In the genomic region with DNA sequence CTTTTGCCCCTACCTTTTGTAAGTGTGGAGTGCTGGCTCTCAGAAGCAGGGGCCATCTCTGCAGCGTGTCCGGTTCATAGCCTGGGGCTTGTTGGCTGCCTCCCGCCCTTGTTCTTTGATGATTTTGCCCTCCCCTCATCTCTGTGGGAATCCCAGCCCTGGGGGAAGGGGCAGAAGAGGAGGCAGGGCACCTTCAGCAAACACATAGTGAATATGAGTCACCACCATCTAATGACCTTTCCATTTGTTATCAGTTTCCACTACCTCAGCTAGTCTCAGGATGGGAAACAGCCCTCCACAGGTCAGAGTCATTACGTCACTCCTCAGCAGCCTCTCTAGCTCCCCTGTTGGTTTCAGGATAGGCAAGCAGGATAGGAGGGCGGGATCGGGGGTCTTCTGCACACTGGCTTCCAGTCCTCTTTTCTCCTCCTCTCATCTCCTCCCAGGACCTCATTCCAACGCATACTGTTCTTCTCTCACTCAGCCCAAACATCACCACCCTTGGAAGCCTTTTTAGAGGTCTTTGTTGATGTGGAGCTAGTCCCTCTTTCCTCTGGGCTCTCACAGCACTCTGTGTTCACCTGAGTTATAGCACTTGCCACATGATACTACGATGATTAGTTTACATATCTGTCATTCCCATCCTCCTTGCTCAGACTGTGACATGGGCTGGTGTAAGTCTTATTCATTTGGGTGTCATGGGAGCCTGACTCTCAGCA, we compare ENCODE assay signal across 8 cellular contexts. TPM values are rescaled to one million over a fixed set of nuclear protein-coding genes. Genes with fewer than 3 reads are reported as not detected.
DNase-seq lines count a peak whose midpoint lies in the region; ATAC-seq and TF ChIP-seq lines count a peak whose summit lies in the region.

No MANE protein-coding gene starts in this region.

- H3K9me3 ChIP-seq in trophoblast cell (ENCODE audit: insufficient read depth, low read depth, low read length) = no peaks in the 10 kb centered on the region
- no peaks in the 10 kb centered on the region for H3K9me3 ChIP-seq in CD4-positive, alpha-beta T cell (ENCODE audit: control insufficient read depth, low read length)

- no peak overlapping the region for H4K12ac ChIP-seq in trophoblast cell (ENCODE audit: low read depth, low read length)

- POLR2A ChIA-PET in CD4-positive, alpha-beta T cell (lab: Charles Lee) = no interaction called here

- H3K79me2 ChIP-seq in trophoblast cell (ENCODE audit: control insufficient read depth, insufficient read depth, low read length, poor library complexity) = no peaks in the 10 kb centered on the region

- no peak overlapping the region for H3K14ac ChIP-seq in trophoblast cell (ENCODE audit: low read length)

- no peak overlapping the region for H2AFZ ChIP-seq in trophoblast cell (ENCODE audit: insufficient read depth, low read length, poor library complexity)

- WGBS in trophoblast cell (ENCODE audit: extremely low coverage, insufficient coverage, insufficient read length) = no CpG with 5 or more reads among the region's 8 CpGs

- peak; percentile 11 for DNase-seq in activated T-cell treated with anti-CD3 and anti-CD28 coated beads for 24 hours (ENCODE audit: low read depth)
- DNase-seq in activated T-cell treated with anti-CD3 and anti-CD28 coated beads for 4 hours = no peak
- DNase-seq in NCI-H2196 treated with DMSO at 0.1 percent for 48 hours (lab: John Stamatoyannopoulos, UW; ENCODE audit: unreplicated experiment) = peak; percentile 61
- DNase-seq in chondrocyte (ENCODE audit: low spot score) = no peak
- DNase-seq in trophoblast cell = peak; percentile 54 to 62
- DNase-seq in CD4-positive, alpha-beta T cell = no peak
- no peak for DNase-seq in hepatic stellate cell (ENCODE audit: low spot score)

- no peaks in the 10 kb centered on the region for H3K27me3 Mint-ChIP-seq in chondrocyte (ENCODE audit: low read depth)
- H3K27me3 Mint-ChIP-seq in CD4-positive, alpha-beta T cell = no peaks in the 10 kb centered on the region

- peaks cover 10% of the 10 kb centered on the region for H3K79me1 ChIP-seq in trophoblast cell (ENCODE audit: low read length)

- H3K4me1 Mint-ChIP-seq in chondrocyte (ENCODE audit: low read depth) = peaks cover 15% of the 10 kb centered on the region
- H3K4me1 Mint-ChIP-seq in CD4-positive, alpha-beta T cell (ENCODE audit: low read depth) = no peaks in the 10 kb centered on the region

- peak overlapping the region; percentile 39 for H3K27ac Mint-ChIP-seq in chondrocyte (ENCODE audit: unreplicated experiment)
- no peak overlapping the region for H3K27ac Mint-ChIP-seq in CD4-positive, alpha-beta T cell

- H3K9ac ChIP-seq in trophoblast cell (ENCODE audit: low read length) = peak overlapping the region; percentile 32

- intact Hi-C loops in CD4-positive, alpha-beta T cell (cut with DNase I, micrococcal nuclease) = no loop called here

- H3K4me3 Mint-ChIP-seq in chondrocyte (ENCODE audit: unreplicated experiment) = no peak overlapping the region
- no peak overlapping the region for H3K4me3 Mint-ChIP-seq in CD4-positive, alpha-beta T cell

- peaks cover 0 to 2% of the 10 kb centered on the region in 2 experiments for H3K36me3 ChIP-seq in trophoblast cell (ENCODE audit: control insufficient read depth in 1 of 2, insufficient read depth in 2 of 2, low read length in 2 of 2)

- no peak overlapping the region for H3K4ac ChIP-seq in trophoblast cell (ENCODE audit: low read depth, low read length)

- CTCF ChIA-PET in CD4-positive, alpha-beta T cell (lab: Charles Lee) = interaction anchor here (0.6 to 1.0 kb wide), 2 partner anchors 33 to 127 kb away, joined by 3 read pairs; no protein-coding TSS in a partner anchor

- H2BK12ac ChIP-seq in trophoblast cell (ENCODE audit: low read length) = peak overlapping the region; percentile 20

- peak; percentile 40 for TF ChIP-seq CTCF in chondrocyte (IDR thresholded peaks at IDR 0.05)
- TF ChIP-seq CTCF in CD4-positive, alpha-beta T cell (IDR thresholded peaks at IDR 0.05) = no peak

- no peak overlapping the region for H3K4me3 ChIP-seq in trophoblast cell (ENCODE audit: low read depth, low read length)

- peaks cover 7 to 11% of the 10 kb centered on the region in 2 experiments for H3K4me1 ChIP-seq in trophoblast cell (ENCODE audit: control insufficient read depth in 1 of 2, insufficient read depth in 2 of 2, low read length in 2 of 2)

- peak overlapping the region; percentile 84 for H3K27ac ChIP-seq in trophoblast cell (ENCODE audit: low read depth, low read length)
- no peak overlapping the region for H3K27ac ChIP-seq in CD4-positive, alpha-beta T cell (ENCODE audit: low read depth, low read length)

- no peak for ATAC-seq in CD4-positive, alpha-beta T cell (ENCODE audit: poor library complexity)
- ATAC-seq in HG03521 (IDR thresholded peaks at IDR 0.05; ENCODE audit: unreplicated experiment) = no peak

- no peak overlapping the region for H2BK120ac ChIP-seq in trophoblast cell (ENCODE audit: insufficient read depth, low read length, poor library complexity)

- H3K9me3 Mint-ChIP-seq in chondrocyte (ENCODE audit: low read depth) = no peaks in the 10 kb centered on the region
- H3K9me3 Mint-ChIP-seq in CD4-positive, alpha-beta T cell = no peaks in the 10 kb centered on the region

- no peak overlapping the region for H3K18ac ChIP-seq in trophoblast cell (ENCODE audit: low read length)

- peaks cover 17% of the 10 kb centered on the region for H3K36me3 Mint-ChIP-seq in chondrocyte (ENCODE audit: low read depth)
- H3K36me3 Mint-ChIP-seq in CD4-positive, alpha-beta T cell (ENCODE audit: low read depth) = no peaks in the 10 kb centered on the region

- peak overlapping the region; percentile 18 for H2BK5ac ChIP-seq in trophoblast cell (ENCODE audit: low read depth, low read length, poor library complexity)

- H4K8ac ChIP-seq in trophoblast cell (ENCODE audit: low read depth, low read length) = no peak overlapping the region

- H3K27me3 ChIP-seq in trophoblast cell (ENCODE audit: insufficient read depth, low read length) = no peaks in the 10 kb centered on the region
- no peaks in the 10 kb centered on the region for H3K27me3 ChIP-seq in CD4-positive, alpha-beta T cell (ENCODE audit: control insufficient read depth, insufficient read depth, low read length)

- H3K23ac ChIP-seq in trophoblast cell (ENCODE audit: low read length) = no peak overlapping the region

- peak overlapping the region; percentile 13 for H2AK5ac ChIP-seq in trophoblast cell (ENCODE audit: low read length)

- H3K4me2 ChIP-seq in trophoblast cell (ENCODE audit: low read length) = peak overlapping the region; percentile 38

- peak overlapping the region; percentile 64 for H4K91ac ChIP-seq in trophoblast cell (ENCODE audit: low read depth, low read length)

RNA-seq across cellular contexts. Expression of a gene that starts 15.8 kb away (rescaled TPM):
- total RNA-seq in chondrocyte = 49.1 to 92.3 TPM (median 89.4 TPM) in 3 replicates
- polyA plus RNA-seq in trophoblast cell (2013) = 81.0 and 84.6 TPM in 2 replicates
- 100 to 1,000 TPM; 136 to 140 TPM for total RNA-seq in CD4-positive, alpha-beta T cell

Comparison
In these comparisons a context has a peak if more than half of its experiments do, and no peak if none do; other contexts are left out.
1. DNase-seq: peak in activated T-cell treated with anti-CD3 and anti-CD28 coated beads for 24 hours (single experiment), NCI-H2196 treated with DMSO at 0.1 percent for 48 hours (single experiment) and trophoblast cell (2 of 2); none in activated T-cell treated with anti-CD3 and anti-CD28 coated beads for 4 hours (single experiment), chondrocyte (single experiment), CD4-positive, alpha-beta T cell (0 of 10) and hepatic stellate cell (single experiment).